Comparison of ENCODE assay signal across 13 cellular contexts in the genomic region with DNA sequence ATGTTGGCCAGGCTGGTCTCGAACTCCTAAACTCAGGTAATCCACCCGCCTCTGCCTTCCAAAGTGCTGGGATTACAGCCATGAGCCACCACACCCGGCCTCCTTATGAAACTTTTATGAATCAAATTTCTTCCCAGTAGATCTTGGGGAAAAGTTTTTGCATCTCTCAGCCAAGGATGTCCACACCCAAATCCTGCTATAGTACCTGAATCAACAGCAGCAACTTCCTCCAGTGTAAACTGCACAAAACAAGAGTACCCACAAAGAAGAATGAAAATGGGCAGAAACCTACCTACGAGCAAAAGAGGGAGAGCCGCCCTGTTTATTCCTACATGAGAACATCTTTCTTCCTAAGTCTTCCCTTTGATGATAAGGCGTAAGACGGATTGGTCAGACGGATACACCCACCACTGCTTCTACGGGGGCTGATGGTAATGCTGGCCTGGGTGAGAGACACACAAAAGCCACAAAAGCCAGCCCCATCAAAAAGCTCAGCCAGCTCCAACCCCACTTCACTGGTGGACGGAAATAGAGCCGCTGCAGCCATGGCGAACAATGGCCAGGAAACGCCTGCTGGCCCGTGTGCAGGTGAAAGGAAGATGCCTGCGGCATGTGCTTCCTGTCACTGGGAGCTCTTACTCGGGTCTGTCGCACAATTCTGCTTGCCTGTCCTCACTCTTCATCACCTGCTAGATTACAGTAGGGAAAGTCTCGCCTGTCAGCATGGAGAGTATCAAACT. TPM values are rescaled to one million over a fixed set of nuclear protein-coding genes. Genes with fewer than 3 reads are reported as not detected.
DNase-seq lines count a peak whose midpoint lies in the region; ATAC-seq and TF ChIP-seq lines count a peak whose summit lies in the region.
"Had no signal": no experiment of that assay in that cellular context is flagged by ENCODE, and none has a peak within 500 bp of the region (broad histone marks: within the 10 kb centered on the region; RNA-seq: fewer than 3 reads in every experiment).

No MANE protein-coding gene starts in this region.

- peak overlapping the region; percentile 43 for H3K4me3 Mint-ChIP-seq in central memory CD8-positive, alpha-beta T cell
- H3K4me3 Mint-ChIP-seq in naive thymus-derived CD8-positive, alpha-beta T cell: peak overlapping the region in 9 of 10 donors; percentile 15 to 78 (median 55)
- H3K4me3 Mint-ChIP-seq in glutamatergic neuron (ENCODE audit: unreplicated experiment): no peak overlapping the region

- H3K36me3 ChIP-seq in HEK293 (ENCODE audit: control insufficient read depth in 2 of 2, insufficient read depth in 1 of 2, low read length in 2 of 2): peaks cover 5 to 40% of the 10 kb centered on the region in 2 experiments

- H3K27ac Mint-ChIP-seq in central memory CD8-positive, alpha-beta T cell (ENCODE audit: low read depth): no peak overlapping the region
- H3K27ac Mint-ChIP-seq in naive thymus-derived CD8-positive, alpha-beta T cell: no peak overlapping the region
- no peak overlapping the region for H3K27ac Mint-ChIP-seq in glutamatergic neuron (ENCODE audit: unreplicated experiment)

- no peaks in the 10 kb centered on the region for H3K9me3 ChIP-seq in HEK293 (ENCODE audit: control insufficient read depth, insufficient read depth, low read depth, low read length)
- H3K9me3 ChIP-seq: sigmoid colon had no signal

- H3K4me3 ChIP-seq in HEK293 (ENCODE audit: low read depth, low read length): no peak overlapping the region
- H3K4me3 ChIP-seq: sigmoid colon had no signal

- no peaks in the 10 kb centered on the region; the same call in 1 of the 2 replicates for H3K4me1 ChIP-seq in HEK293 (ENCODE audit: control insufficient read depth, insufficient read depth, low read length)

- no peak for ATAC-seq in central memory CD8-positive, alpha-beta T cell (replicated peaks; ENCODE audit: extremely low read depth, poor library complexity, severe bottlenecking)
- peak; percentile 49 to 58 for ATAC-seq in naive thymus-derived CD8-positive, alpha-beta T cell
- no peak for ATAC-seq in HG03139 (IDR thresholded peaks at IDR 0.05; ENCODE audit: unreplicated experiment)

- peak; percentile 3 for DNase-seq in DMS153 treated with DMSO at 0.1 percent for 48 hours (lab: John Stamatoyannopoulos, UW; ENCODE audit: unreplicated experiment)
- no peak for DNase-seq in DMS153 (lab: John Stamatoyannopoulos, UW)
- DNase-seq in central memory CD8-positive, alpha-beta T cell (ENCODE audit: low spot score in 2 of 2): no peak
- peak in 1 of 10 donors; percentile 27 for DNase-seq in naive thymus-derived CD8-positive, alpha-beta T cell
- DNase-seq in glutamatergic neuron: no peak
- no peak for DNase-seq in SK-N-DZ (ENCODE audit: low spot score)
- DNase-seq: MV-4-11, NCI-H526 treated with DMSO at 0.1 percent for 48 hours, SIG-M5, sigmoid colon had no signal

- CTCF ChIA-PET in HEK293 (lab: Yijun Ruan, JAX): no interaction called here

- H3K4me1 Mint-ChIP-seq in central memory CD8-positive, alpha-beta T cell: peaks cover 19% of the 10 kb centered on the region
- peaks cover 17 to 21% (median 20%) of the 10 kb centered on the region in 4 donors for H3K4me1 Mint-ChIP-seq in naive thymus-derived CD8-positive, alpha-beta T cell
- no peaks in the 10 kb centered on the region for H3K4me1 Mint-ChIP-seq in glutamatergic neuron (ENCODE audit: low read depth, unreplicated experiment)

- peaks cover 2% of the 10 kb centered on the region for H3K36me3 Mint-ChIP-seq in central memory CD8-positive, alpha-beta T cell (ENCODE audit: insufficient read depth)
- peaks cover 0 to 4% (median 0%) of the 10 kb centered on the region in 3 donors for H3K36me3 Mint-ChIP-seq in naive thymus-derived CD8-positive, alpha-beta T cell
- H3K36me3 Mint-ChIP-seq in glutamatergic neuron (ENCODE audit: unreplicated experiment): no peaks in the 10 kb centered on the region

- POLR2A ChIA-PET in HEK293 (lab: Yijun Ruan, JAX): no interaction called here
- POLR2A ChIA-PET in naive thymus-derived CD8-positive, alpha-beta T cell (lab: Charles Lee): no interaction called here

- H3K27me3 Mint-ChIP-seq in central memory CD8-positive, alpha-beta T cell: peaks cover 75% of the 10 kb centered on the region
- peaks cover 62 to 92% (median 71%) of the 10 kb centered on the region in 5 donors for H3K27me3 Mint-ChIP-seq in naive thymus-derived CD8-positive, alpha-beta T cell
- H3K27me3 Mint-ChIP-seq in glutamatergic neuron (ENCODE audit: unreplicated experiment): no peaks in the 10 kb centered on the region

- TF ChIP-seq CTCF in HEK293 (tag by site-specific recombination; IDR thresholded peaks at IDR 0.05) (no peak), glutamatergic neuron (IDR thresholded peaks at IDR 0.05; ENCODE audit: partially characterized antibody, unreplicated experiment) (no peak)

- H3K27ac ChIP-seq in HEK293 (ENCODE audit: extremely low read depth, low read depth, low read length): no peak overlapping the region
- H3K27ac ChIP-seq: 22Rv1 had no signal

- no peaks in the 10 kb centered on the region for H3K9me3 Mint-ChIP-seq in central memory CD8-positive, alpha-beta T cell
- H3K9me3 Mint-ChIP-seq in naive thymus-derived CD8-positive, alpha-beta T cell: peaks cover 0 to 4% (median 0%) of the 10 kb centered on the region in 9 donors
- no peaks in the 10 kb centered on the region for H3K9me3 Mint-ChIP-seq in glutamatergic neuron (ENCODE audit: unreplicated experiment)

TF ChIP-seq in HEK293, 187 proteins besides CTCF, POLR2A, EP300 and RAD21:
- peak; percentile 39; the same call in 1 of the 2 replicates for TF ChIP-seq EGR2 (tag by site-specific recombination; IDR thresholded peaks at IDR 0.05; ENCODE audit: low read depth)
- TF ChIP-seq, protein P1, sequence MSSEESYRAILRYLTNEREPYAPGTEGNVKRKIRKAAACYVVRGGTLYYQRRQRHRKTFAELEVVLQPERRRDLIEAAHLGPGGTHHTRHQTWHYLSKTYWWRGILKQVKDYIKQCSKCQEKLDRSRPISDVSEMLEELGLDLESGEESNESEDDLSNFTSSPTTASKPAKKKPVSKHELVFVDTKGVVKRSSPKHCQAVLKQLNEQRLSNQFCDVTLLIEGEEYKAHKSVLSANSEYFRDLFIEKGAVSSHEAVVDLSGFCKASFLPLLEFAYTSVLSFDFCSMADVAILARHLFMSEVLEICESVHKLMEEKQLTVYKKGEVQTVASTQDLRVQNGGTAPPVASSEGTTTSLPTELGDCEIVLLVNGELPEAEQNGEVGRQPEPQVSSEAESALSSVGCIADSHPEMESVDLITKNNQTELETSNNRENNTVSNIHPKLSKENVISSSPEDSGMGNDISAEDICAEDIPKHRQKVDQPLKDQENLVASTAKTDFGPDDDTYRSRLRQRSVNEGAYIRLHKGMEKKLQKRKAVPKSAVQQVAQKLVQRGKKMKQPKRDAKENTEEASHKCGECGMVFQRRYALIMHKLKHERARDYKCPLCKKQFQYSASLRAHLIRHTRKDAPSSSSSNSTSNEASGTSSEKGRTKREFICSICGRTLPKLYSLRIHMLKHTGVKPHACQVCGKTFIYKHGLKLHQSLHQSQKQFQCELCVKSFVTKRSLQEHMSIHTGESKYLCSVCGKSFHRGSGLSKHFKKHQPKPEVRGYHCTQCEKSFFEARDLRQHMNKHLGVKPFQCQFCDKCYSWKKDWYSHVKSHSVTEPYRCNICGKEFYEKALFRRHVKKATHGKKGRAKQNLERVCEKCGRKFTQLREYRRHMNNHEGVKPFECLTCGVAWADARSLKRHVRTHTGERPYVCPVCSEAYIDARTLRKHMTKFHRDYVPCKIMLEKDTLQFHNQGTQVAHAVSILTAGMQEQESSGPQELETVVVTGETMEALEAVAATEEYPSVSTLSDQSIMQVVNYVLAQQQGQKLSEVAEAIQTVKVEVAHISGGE (tag by site-specific recombination; conservative IDR thresholded peaks at IDR 0.05; ENCODE audit: low read depth): no peak
- TF ChIP-seq, protein P2, sequence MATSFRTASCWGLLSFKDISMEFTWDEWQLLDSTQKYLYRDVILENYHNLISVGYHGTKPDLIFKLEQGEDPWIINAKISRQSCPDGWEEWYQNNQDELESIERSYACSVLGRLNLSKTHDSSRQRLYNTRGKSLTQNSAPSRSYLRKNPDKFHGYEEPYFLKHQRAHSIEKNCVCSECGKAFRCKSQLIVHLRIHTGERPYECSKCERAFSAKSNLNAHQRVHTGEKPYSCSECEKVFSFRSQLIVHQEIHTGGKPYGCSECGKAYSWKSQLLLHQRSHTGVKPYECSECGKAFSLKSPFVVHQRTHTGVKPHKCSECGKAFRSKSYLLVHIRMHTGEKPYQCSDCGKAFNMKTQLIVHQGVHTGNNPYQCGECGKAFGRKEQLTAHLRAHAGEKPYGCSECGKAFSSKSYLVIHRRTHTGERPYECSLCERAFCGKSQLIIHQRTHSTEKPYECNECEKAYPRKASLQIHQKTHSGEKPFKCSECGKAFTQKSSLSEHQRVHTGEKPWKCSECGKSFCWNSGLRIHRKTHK (tag by site-specific recombination; IDR thresholded peaks at IDR 0.05): no peak
TF ChIP-seq in HEK293: peak in this region for 1.

RNA-seq across cellular contexts. Expression of a gene that starts 10.4 kb away (rescaled TPM):
- not detected for total RNA-seq in naive thymus-derived CD8-positive, alpha-beta T cell
- not detected for polyA plus RNA-seq in naive thymus-derived CD8-positive, alpha-beta T cell
- total RNA-seq in glutamatergic neuron (ENCODE audit: unreplicated experiment): 0.32 TPM
- not detected in 2 replicates for polyA plus RNA-seq in SK-N-DZ (2014; cell fraction: cytosol; rRNA removed)
- not detected in 2 replicates for polyA plus RNA-seq in SK-N-DZ (2014; cell fraction: nucleus; rRNA removed)

Comparison
In these comparisons a context has a peak if more than half of its experiments do, and no peak if none do; other contexts are left out.
1. ATAC-seq: peak in naive thymus-derived CD8-positive, alpha-beta T cell (2 of 2); none in central memory CD8-positive, alpha-beta T cell (single experiment) and HG03139 (single experiment).